8 cellular contexts compared by ENCODE assay signal in the genomic region with DNA sequence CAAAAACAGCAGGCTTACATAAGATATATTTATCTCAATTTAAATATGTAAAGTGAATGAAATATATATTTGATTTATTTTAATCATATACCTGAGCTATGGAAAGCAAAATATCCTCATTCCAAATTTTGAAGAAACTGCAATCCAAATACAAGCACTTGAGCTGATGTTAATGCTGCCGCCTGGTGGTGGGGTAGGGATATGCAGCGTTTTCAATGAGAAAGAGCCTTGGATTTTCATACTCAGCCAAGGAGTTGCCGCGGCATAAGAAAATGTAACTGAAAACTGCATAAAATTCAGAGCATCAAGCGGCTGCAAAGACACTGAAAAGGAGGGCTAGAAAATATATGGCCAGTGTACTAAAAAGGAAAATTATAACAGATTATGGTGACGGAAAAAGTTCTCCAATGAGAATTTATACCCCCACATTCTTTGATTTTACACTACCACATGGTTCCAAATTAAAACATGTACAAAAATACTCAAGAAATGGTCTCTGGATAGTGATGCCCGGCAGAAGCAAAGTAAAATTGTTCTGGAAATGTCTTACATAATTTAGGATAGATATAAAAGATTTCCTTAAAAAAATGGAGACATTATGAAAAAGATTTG.
DNase-seq lines count a peak whose midpoint lies in the region; ATAC-seq and TF ChIP-seq lines count a peak whose summit lies in the region.

No MANE protein-coding gene starts in this region.

- no peaks in the 10 kb centered on the region for H3K9me3 ChIP-seq in spleen

- DNase-seq in NCI-H510A treated with DMSO at 0.1 percent for 48 hours (lab: John Stamatoyannopoulos, UW) (peak; percentile 9), NCI-H510A (lab: John Stamatoyannopoulos, UW) (no peak), HFFc6 (peak; percentile 43), NCI-H748 (lab: John Stamatoyannopoulos, UW; ENCODE audit: unreplicated experiment) (peak; percentile 24), left ventricle myocardium superior (peak; percentile 55), spleen (no peak), dedifferentiated amniotic fluid mesenchymal stem cell (ENCODE audit: extremely low spot score) (no peak)
- peak; percentile 54 to 63 for DNase-seq in activated T-cell treated with anti-CD3 and anti-CD28 coated beads, Interleukin-2, amount 50 U/mL, for 48 hours

- no peak for ATAC-seq in left ventricle myocardium superior

- H3K4me1 ChIP-seq in spleen, result no peaks in the 10 kb centered on the region

- peaks cover 20% of the 10 kb centered on the region for H3K4me1 Mint-ChIP-seq in HFFc6 (ENCODE audit: low read depth)

- peak; percentile 99 for TF ChIP-seq CTCF in HFFc6 (IDR thresholded peaks at IDR 0.05)
- peak in 8 of 11 experiments; percentile 31 to 70 (median 64) for TF ChIP-seq CTCF in spleen (IDR thresholded peaks at IDR 0.05 in 8 of 11, conservative IDR thresholded peaks at IDR 0.05 in 3 of 11)

- no peak overlapping the region for H3K4me3 ChIP-seq in spleen

- no peaks in the 10 kb centered on the region for H3K36me3 ChIP-seq in spleen

- WGBS in spleen, 5 donors, result 21 to 27% (median 24%) methylated on average over 7 of the region's 7 CpGs

- no peak for TF ChIP-seq POLR2A in spleen (IDR thresholded peaks at IDR 0.05)

- no peak overlapping the region for H3K27ac ChIP-seq in spleen

- H3K27me3 ChIP-seq in spleen (replicated peaks in 1 of 7), result peaks cover 0 to 4% (median 0%) of the 10 kb centered on the region in 7 donors

- intact Hi-C loops in left ventricle myocardium superior (cut with micrococcal nuclease), result no loop called here
- intact Hi-C loops in spleen (cut with DNase I; ENCODE audit: low total_unique reads), result no loop called here

- no peaks in the 10 kb centered on the region for H3K27me3 Mint-ChIP-seq in HFFc6 (ENCODE audit: insufficient read depth)

- no peak overlapping the region for H3K4me3 Mint-ChIP-seq in HFFc6

- H3K9me3 Mint-ChIP-seq in HFFc6, result no peaks in the 10 kb centered on the region

- H3K27ac Mint-ChIP-seq in HFFc6, result no peak overlapping the region; the same call in 1 of the 2 replicates

- no peaks in the 10 kb centered on the region for H3K36me3 Mint-ChIP-seq in HFFc6 (ENCODE audit: low read depth)

Comparison
In these comparisons a context has a peak if more than half of its experiments do, and no peak if none do; other contexts are left out.
1. DNase-seq: peak in NCI-H510A treated with DMSO at 0.1 percent for 48 hours (single experiment), HFFc6 (single experiment), NCI-H748 (single experiment), activated T-cell treated with anti-CD3 and anti-CD28 coated beads, Interleukin-2, amount 50 U/mL, for 48 hours (2 of 2) and left ventricle myocardium superior (single experiment); none in NCI-H510A (single experiment), spleen (single experiment) and dedifferentiated amniotic fluid mesenchymal stem cell (single experiment).